ENCODE assay signal across 14 cellular contexts in genomic region chr9:134418986-134419683, GRCh38.
DNase-seq lines count a peak whose midpoint lies in the region; ATAC-seq and TF ChIP-seq lines count a peak whose summit lies in the region.
"Had no signal": no experiment of that assay in that cellular context is flagged by ENCODE, and none has a peak within 500 bp of the region (broad histone marks: within the 10 kb centered on the region; RNA-seq: fewer than 3 reads in every experiment).

No MANE protein-coding gene starts in this region.

- H3K36me3 ChIP-seq in tibial nerve (peaks cover 0 to 85% (median 7%) of the 10 kb centered on the region in 3 donors), body of pancreas (replicated peaks in 1 of 2; ENCODE audit: insufficient read depth in 1 of 2, low read depth in 2 of 2) (peaks cover 0 to 2% of the 10 kb centered on the region in 2 donors)

- H3K27ac ChIP-seq in layer of hippocampus (ENCODE audit: low read depth, low read length) (peak overlapping the region; percentile 42), tibial nerve (peak overlapping the region in 3 of 4 donors; percentile 23 to 86 (median 60)), body of pancreas (no peak overlapping the region)
- H3K27ac ChIP-seq: testis had no signal

- TF ChIP-seq EP300 in tibial nerve (IDR thresholded peaks at IDR 0.05), result no peak

- H3K4me1 ChIP-seq in tibial nerve (peaks cover 0 to 92% (median 32%) of the 10 kb centered on the region in 4 donors), body of pancreas (peaks cover 9% of the 10 kb centered on the region)

- no peaks in the 10 kb centered on the region for H3K9me3 ChIP-seq in tibial nerve
- no peaks in the 10 kb centered on the region for H3K9me3 ChIP-seq in body of pancreas
- H3K9me3 ChIP-seq: gastroesophageal sphincter, spleen, testis had no signal

- H3K4me3 ChIP-seq in tibial nerve, result no peak overlapping the region
- no peak overlapping the region for H3K4me3 ChIP-seq in body of pancreas
- H3K4me3 ChIP-seq: gastroesophageal sphincter, spleen, testis had no signal

- intact Hi-C loops in body of pancreas (cut with DNase I), result no loop called here

- 58 to 62% methylated on average over 22 of the region's 24 CpGs for whole genome bisulfite sequencing in tibial nerve, 2 donors
- 79 to 89% methylated on average over 19 to 24 of the region's 24 CpGs for WGBS in body of pancreas, 2 donors

- H3K27me3 ChIP-seq in layer of hippocampus (ENCODE audit: control insufficient read depth, insufficient read depth, low read length), result no peaks in the 10 kb centered on the region
- no peaks in the 10 kb centered on the region for H3K27me3 ChIP-seq in tibial nerve
- H3K27me3 ChIP-seq in body of pancreas, result no peaks in the 10 kb centered on the region
- H3K27me3 ChIP-seq: gastroesophageal sphincter, spleen, testis had no signal

- TF ChIP-seq POLR2A in tibial nerve (IDR thresholded peaks at IDR 0.05) (no peak), body of pancreas (IDR thresholded peaks at IDR 0.05) (no peak)

- DNase-seq in NCI-H1694 (lab: John Stamatoyannopoulos, UW) (peak; percentile 62), RPMI8226 (peak; percentile 36), tibial nerve (ENCODE audit: low spot score in 2 of 2) (no peak), HT-29 (ENCODE audit: low spot score) (no peak), body of pancreas (no peak)
- no peak for DNase-seq in stimulated activated CD4-positive, alpha-beta T cell treated with anti-CD3 and anti-CD28 coated beads, Interleukin-2, amount 100 ng/mL, for 24 hours
- DNase-seq: activated T-cell treated with anti-CD3 and anti-CD28 coated beads, Interleukin-2, amount 50 U/mL, for 4 hours; left cardiac atrium; NCI-H2227 treated with DMSO at 0.1 percent for 48 hours; spleen; T-helper 9 cell; testis had no signal

- TF ChIP-seq CTCF in tibial nerve (IDR thresholded peaks at IDR 0.05) (no peak), body of pancreas (IDR thresholded peaks at IDR 0.05) (no peak)

- no peak for ATAC-seq in body of pancreas
- ATAC-seq: gastroesophageal sphincter, left cardiac atrium had no signal

Comparison
In these comparisons a context has a peak if more than half of its experiments do, and no peak if none do; other contexts are left out.
1. DNase-seq: peak in NCI-H1694 (single experiment) and RPMI8226 (single experiment); none in tibial nerve (0 of 2), HT-29 (single experiment), body of pancreas (0 of 4) and stimulated activated CD4-positive, alpha-beta T cell treated with anti-CD3 and anti-CD28 coated beads, Interleukin-2, amount 100 ng/mL, for 24 hours (0 of 2).
2. H3K27ac ChIP-seq: peak in layer of hippocampus (single experiment) and tibial nerve (3 of 4); none in body of pancreas (0 of 4).